Comparison of ENCODE assay signal across 8 cellular contexts in genomic region chr19:14042673-14043608, GRCh38. TPM values are rescaled to one million over a fixed set of nuclear protein-coding genes. Genes with fewer than 3 reads are reported as not detected.
DNase-seq lines count a peak whose midpoint lies in the region; ATAC-seq and TF ChIP-seq lines count a peak whose summit lies in the region.
"Not testable (repeated sequence)": the region's sequence is repeated elsewhere in the genome, so short reads cannot be mapped to it uniquely, and the experiment has no call there.

No MANE protein-coding gene starts in this region.

- H4K8ac ChIP-seq in neuronal stem cell (ENCODE audit: low read depth, low read length), result not testable (repeated sequence)

- not testable (repeated sequence) for H3K9me3 Mint-ChIP-seq in activated CD4-positive, alpha-beta T cell treated with anti-CD3 and anti-CD28 coated beads for 36 hours (ENCODE audit: low read depth)

- H3K4me1 Mint-ChIP-seq in activated CD4-positive, alpha-beta T cell treated with anti-CD3 and anti-CD28 coated beads for 36 hours, result not testable (repeated sequence)

- not testable (repeated sequence) for H3K27me3 ChIP-seq in HUES48 (ENCODE audit: control insufficient read depth, insufficient read depth, low read length); right atrium auricular region; neuronal stem cell (ENCODE audit: control insufficient read depth in 3 of 3, insufficient read depth in 3 of 3, low read depth in 1 of 3, low read length in 3 of 3); uterus

- peak overlapping the region; percentile 63 for H3K27ac Mint-ChIP-seq in activated CD4-positive, alpha-beta T cell treated with anti-CD3 and anti-CD28 coated beads for 36 hours

- H3K79me1 ChIP-seq in neuronal stem cell (ENCODE audit: low read depth, low read length), result not testable (repeated sequence)

- H3K4me1 ChIP-seq in HUES48 (ENCODE audit: control insufficient read depth, insufficient read depth, low read length); neuronal stem cell (ENCODE audit: control insufficient read depth in 2 of 2, insufficient read depth in 1 of 2, low read depth in 1 of 2, low read length in 2 of 2); uterus: not testable (repeated sequence)
- peaks cover 0 to 13% of the 10 kb centered on the region in 2 donors for H3K4me1 ChIP-seq in right atrium auricular region

- H2BK15ac ChIP-seq in neuronal stem cell (ENCODE audit: low read length), result not testable (repeated sequence)

- POLR2A ChIA-PET in activated CD4-positive, alpha-beta T cell treated with anti-CD3 and anti-CD28 coated beads for 36 hours (lab: Charles Lee), result not testable (repeated sequence)

- H3K27me3 Mint-ChIP-seq in activated CD4-positive, alpha-beta T cell treated with anti-CD3 and anti-CD28 coated beads for 36 hours, result not testable (repeated sequence)

- H2BK12ac ChIP-seq in neuronal stem cell (ENCODE audit: low read length), result not testable (repeated sequence)

- intact Hi-C loops in activated CD4-positive, alpha-beta T cell treated with anti-CD3 and anti-CD28 coated beads for 36 hours (cut with DNase I, micrococcal nuclease), result loop anchor here in 1 of 2 experiments (1.0 kb wide), 1 partner anchor 163 kb away; no protein-coding TSS in a partner anchor
- intact Hi-C loops in uterus (cut with DNase I; ENCODE audit: low total_unique reads), result not testable (repeated sequence)

- H2BK5ac ChIP-seq in neuronal stem cell (ENCODE audit: low read length), result not testable (repeated sequence)

- WGBS in neuronal stem cell (ENCODE audit: extremely low coverage in 2 of 2, insufficient read length in 2 of 2, insufficient replicate concordance in 1 of 2), 2 donors, result no CpG with 5 or more reads among the region's 19 CpGs

- not testable (repeated sequence) for H3K14ac ChIP-seq in neuronal stem cell (ENCODE audit: low read length)

- TF ChIP-seq CTCF in right atrium auricular region (IDR thresholded peaks at IDR 0.05) (peak in 1 of 2 donors; percentile 68), uterus (IDR thresholded peaks at IDR 0.05) (peak; percentile 34 to 57 (median 48))

- H3K23ac ChIP-seq in neuronal stem cell (ENCODE audit: low read depth, low read length, poor library complexity), result not testable (repeated sequence)

- H3K18ac ChIP-seq in neuronal stem cell (ENCODE audit: low read length), result peak overlapping the region; percentile 1

- H3K36me3 Mint-ChIP-seq in activated CD4-positive, alpha-beta T cell treated with anti-CD3 and anti-CD28 coated beads for 36 hours (ENCODE audit: low read depth), result peaks cover 41% of the 10 kb centered on the region

- H3K9ac ChIP-seq in HUES48 (ENCODE audit: low read depth, low read length); neuronal stem cell (ENCODE audit: low read depth, low read length, poor library complexity): not testable (repeated sequence)

- not testable (repeated sequence) for TF ChIP-seq POLR2A in uterus (IDR thresholded peaks at IDR 0.05)

- peak overlapping the region; percentile 53 for H2AFZ ChIP-seq in neuronal stem cell (ENCODE audit: low read length)

- not testable (repeated sequence) for H3K9me3 ChIP-seq in HUES48 (ENCODE audit: control insufficient read depth, insufficient read depth, low read length); right atrium auricular region; neuronal stem cell (replicated peaks in 1 of 2; ENCODE audit: control insufficient read depth in 2 of 2, insufficient read depth in 1 of 2, low read depth in 1 of 2, low read length in 2 of 2); uterus

- H3K4me3 Mint-ChIP-seq in activated CD4-positive, alpha-beta T cell treated with anti-CD3 and anti-CD28 coated beads for 36 hours, result not testable (repeated sequence)

- not testable (repeated sequence) for H4K91ac ChIP-seq in neuronal stem cell (ENCODE audit: low read depth, low read length, poor library complexity)

- H3K27ac ChIP-seq in HUES48 (ENCODE audit: low read depth, low read length) (peak overlapping the region; percentile 55), right atrium auricular region (peak overlapping the region in 1 of 2 donors; percentile 46)
- H3K27ac ChIP-seq in neuronal stem cell (replicated peaks; ENCODE audit: low read length); uterus: not testable (repeated sequence)

- H2BK120ac ChIP-seq in neuronal stem cell (ENCODE audit: low read depth, low read length), result not testable (repeated sequence)

- H3K36me3 ChIP-seq in HUES48 (ENCODE audit: control insufficient read depth, insufficient read depth, low read length); right atrium auricular region; neuronal stem cell (replicated peaks in 1 of 2; ENCODE audit: control insufficient read depth in 2 of 2, insufficient read depth in 2 of 2, low read length in 2 of 2); uterus: not testable (repeated sequence)

- CTCF ChIA-PET in activated CD4-positive, alpha-beta T cell treated with anti-CD3 and anti-CD28 coated beads for 36 hours (lab: Charles Lee), result interaction anchor here (0.6 to 2.2 kb wide), 11 partner anchors 10 to 93 kb away, joined by 3 to 11 read pairs (median 3); partner anchors contain the start of genes DCAF15, IL27RA and RFX1

- DNase-seq in EL (peak; percentile 52), NCI-H82 treated with DMSO at 0.1 percent for 48 hours (lab: John Stamatoyannopoulos, UW; ENCODE audit: unreplicated experiment) (peak; percentile 46), cerebellum (ENCODE audit: low spot score) (peak; percentile 77), right atrium auricular region (ENCODE audit: low spot score) (peak; percentile 72), neuronal stem cell (ENCODE audit: low spot score) (peak; percentile 64), uterus (peak in 1 of 2 donors; percentile 42)
- peak; percentile 52 for DNase-seq in activated CD4-positive, alpha-beta T cell treated with anti-CD3 and anti-CD28 coated beads for 36 hours

- H3K4ac ChIP-seq in neuronal stem cell (ENCODE audit: low read length), result not testable (repeated sequence)

- not testable (repeated sequence) for H3K4me2 ChIP-seq in neuronal stem cell (ENCODE audit: insufficient read depth, low read length, poor library complexity, severe bottlenecking)

- not testable (repeated sequence) for H2AK5ac ChIP-seq in neuronal stem cell (ENCODE audit: low read depth, low read length)

- peak; percentile 64 for ATAC-seq in activated CD4-positive, alpha-beta T cell treated with anti-CD3 and anti-CD28 coated beads for 36 hours

- not testable (repeated sequence) for H3K4me3 ChIP-seq in HUES48 (ENCODE audit: low read depth, low read length); right atrium auricular region; neuronal stem cell (ENCODE audit: low read length in 2 of 2); uterus

RNA-seq across cellular contexts. Expression of gene IL27RA, which starts 11.4 kb away (rescaled TPM):
- total RNA-seq in activated CD4-positive, alpha-beta T cell treated with anti-CD3 and anti-CD28 coated beads for 36 hours, result 10 to 100 TPM; 49.8 to 52.0 TPM
- total RNA-seq in cerebellum (1.1 TPM), right atrium auricular region (1 to 10 TPM; 3.5 to 3.7 TPM), uterus (1 to 10 TPM; 1.0 to 10.0 (median 3.7) TPM)
- polyA plus RNA-seq in neuronal stem cell (2013, experiment 1 of 2), result 4.8 TPM
- polyA plus RNA-seq in neuronal stem cell (2013, experiment 2 of 2), result 4.3 TPM

RNA-seq across cellular contexts. Expression of gene RLN3, which starts 15.0 kb away (rescaled TPM):
- total RNA-seq in activated CD4-positive, alpha-beta T cell treated with anti-CD3 and anti-CD28 coated beads for 36 hours, result not detected
- not detected for total RNA-seq in cerebellum
- total RNA-seq in right atrium auricular region, result not detected
- not detected for polyA plus RNA-seq in neuronal stem cell (2013, experiment 1 of 2)
- not detected for polyA plus RNA-seq in neuronal stem cell (2013, experiment 2 of 2)
- total RNA-seq in uterus, result not detected

RNA-seq across cellular contexts. Expression of gene PALM3, which starts 18.9 kb away (rescaled TPM):
- under 1 TPM in 1 of 2 experiments, not detected in 1; 0.16 TPM for total RNA-seq in activated CD4-positive, alpha-beta T cell treated with anti-CD3 and anti-CD28 coated beads for 36 hours
- total RNA-seq in cerebellum, result 2.2 TPM
- total RNA-seq in right atrium auricular region, result under 1 TPM; 0.28 to 0.37 TPM
- 10.2 TPM for polyA plus RNA-seq in neuronal stem cell (2013, experiment 1 of 2)
- 10.4 TPM for polyA plus RNA-seq in neuronal stem cell (2013, experiment 2 of 2)
- 1 to 10 TPM in 1 of 4 donors, under 1 TPM in 1, not detected in 2; 0.55 to 4.3 TPM for total RNA-seq in uterus

RNA-seq across cellular contexts. Expression of gene MISP3, which starts 29.6 kb away (rescaled TPM):
- 1 to 10 TPM; 1.1 to 1.6 TPM for total RNA-seq in activated CD4-positive, alpha-beta T cell treated with anti-CD3 and anti-CD28 coated beads for 36 hours
- 1.5 TPM for total RNA-seq in cerebellum
- total RNA-seq in right atrium auricular region, result 10 to 100 TPM in 1 of 2 donors, 1 to 10 TPM in 1; 8.7 to 12.1 TPM
- 1.6 TPM for polyA plus RNA-seq in neuronal stem cell (2013, experiment 1 of 2)
- 1.7 TPM for polyA plus RNA-seq in neuronal stem cell (2013, experiment 2 of 2)
- 10 to 100 TPM in 1 of 4 donors, 1 to 10 TPM in 1, under 1 TPM in 1, not detected in 1; 0.55 to 23.8 (median 2.0) TPM for total RNA-seq in uterus

RNA-seq across cellular contexts. Expression of gene RFX1, which starts 36.8 kb away (rescaled TPM):
- total RNA-seq in activated CD4-positive, alpha-beta T cell treated with anti-CD3 and anti-CD28 coated beads for 36 hours, result 10 to 100 TPM; 14.2 to 15.3 TPM
- total RNA-seq in cerebellum (3.4 TPM), right atrium auricular region (1 to 10 TPM; 3.2 to 5.2 TPM), uterus (10 to 100 TPM in 1 of 4 donors, 1 to 10 TPM in 2, under 1 TPM in 1; 0.26 to 14.1 (median 4.1) TPM)
- 7.3 TPM for polyA plus RNA-seq in neuronal stem cell (2013, experiment 1 of 2)
- polyA plus RNA-seq in neuronal stem cell (2013, experiment 2 of 2), result 7.5 TPM

Comparison
In these comparisons a context has a peak if more than half of its experiments do, and no peak if none do; other contexts are left out.
1. RNA of gene IL27RA, which starts 11.4 kb away (total RNA-seq): 49.8 to 52.0 TPM in activated CD4-positive, alpha-beta T cell treated with anti-CD3 and anti-CD28 coated beads for 36 hours; 1.0 to 10.0 TPM in uterus, 3.5 to 3.7 TPM in right atrium auricular region and 1.1 TPM in cerebellum (single experiment); every median in the first group is over 4 times any median in the second.